In genomic region chr2:9191044-9191481, GRCh38 we compare ENCODE assay signal across 9 cellular contexts. TPM values are rescaled to one million over a fixed set of nuclear protein-coding genes. Genes with fewer than 3 reads are reported as not detected.
DNase-seq lines count a peak whose midpoint lies in the region; TF ChIP-seq lines count a peak whose summit lies in the region.
"Had no signal": no experiment of that assay in that cellular context is flagged by ENCODE, and none has a peak within 500 bp of the region (broad histone marks: within the 10 kb centered on the region; RNA-seq: fewer than 3 reads in every experiment).

No MANE protein-coding gene starts in this region.

- BruUV-seq in MCF 10A (replicated peaks; lab: Mats Ljungman, UMichigan): no TSS peak

- no peaks in the 10 kb centered on the region for H3K9me3 Mint-ChIP-seq in MCF 10A (ENCODE audit: unreplicated experiment)
- H3K9me3 Mint-ChIP-seq in activated CD4-positive, alpha-beta T cell treated with anti-CD3 and anti-CD28 coated beads, Interleukin-2, amount 10 ng/mL, durations not matched to agents 7 days and 5 days: no peaks in the 10 kb centered on the region

- TF ChIP-seq CTCF in MCF 10A (IDR thresholded peaks at IDR 0.05; ENCODE audit: unreplicated experiment): no peak
- no peak for TF ChIP-seq CTCF in WERI-Rb-1 (IDR thresholded peaks at IDR 0.05; ENCODE audit: low read depth, low read length)

- peak overlapping the region in 1 of 2 donors; percentile 47 for H3K9ac ChIP-seq in stomach smooth muscle (ENCODE audit: low read length in 2 of 2)

- H3K4me3 ChIP-seq in stomach smooth muscle (ENCODE audit: low read length in 2 of 2): no peak overlapping the region
- no peak overlapping the region for H3K4me3 ChIP-seq in WERI-Rb-1 (ENCODE audit: low read depth, low read length)
- H3K4me3 ChIP-seq: prostate gland had no signal

- intact Hi-C loops in MCF 10A (cut with micrococcal nuclease): no loop called here

- no peak overlapping the region for H3K4me3 Mint-ChIP-seq in MCF 10A (ENCODE audit: unreplicated experiment)
- H3K4me3 Mint-ChIP-seq in activated CD4-positive, alpha-beta T cell treated with anti-CD3 and anti-CD28 coated beads, Interleukin-2, amount 10 ng/mL, durations not matched to agents 7 days and 5 days: no peak overlapping the region

- CTCF ChIA-PET in HEK293T (lab: Yijun Ruan, JAX) (no interaction called here), MCF 10A (lab: Yijun Ruan, JAX) (interaction anchor here (0.9 to 1.5 kb wide), 2 partner anchors 12 to 32 kb away, joined by 3 to 4 read pairs; no protein-coding TSS in a partner anchor)
- CTCF ChIA-PET in activated CD4-positive, alpha-beta T cell treated with anti-CD3 and anti-CD28 coated beads, Interleukin-2, amount 10 ng/mL, durations not matched to agents 7 days and 5 days (lab: Charles Lee): no interaction called here

- H3K36me3 Mint-ChIP-seq in MCF 10A (ENCODE audit: insufficient read depth, unreplicated experiment): no peaks in the 10 kb centered on the region
- H3K36me3 Mint-ChIP-seq in activated CD4-positive, alpha-beta T cell treated with anti-CD3 and anti-CD28 coated beads, Interleukin-2, amount 10 ng/mL, durations not matched to agents 7 days and 5 days (ENCODE audit: low read depth): no peaks in the 10 kb centered on the region

- H3K9me3 ChIP-seq in stomach smooth muscle (ENCODE audit: control insufficient read depth in 2 of 2, low read length in 2 of 2): no peaks in the 10 kb centered on the region
- H3K9me3 ChIP-seq in WERI-Rb-1 (ENCODE audit: severe bottlenecking): no peaks in the 10 kb centered on the region
- H3K9me3 ChIP-seq: prostate gland had no signal

- peak overlapping the region; percentile 94 for H3K27ac ChIP-seq in stomach smooth muscle (ENCODE audit: low read length)
- no peak overlapping the region for H3K27ac ChIP-seq in WERI-Rb-1
- H3K27ac ChIP-seq: prostate gland had no signal

- H3K4me1 Mint-ChIP-seq in MCF 10A (ENCODE audit: insufficient read depth, unreplicated experiment): no peaks in the 10 kb centered on the region
- H3K4me1 Mint-ChIP-seq in activated CD4-positive, alpha-beta T cell treated with anti-CD3 and anti-CD28 coated beads, Interleukin-2, amount 10 ng/mL, durations not matched to agents 7 days and 5 days: no peaks in the 10 kb centered on the region

- POLR2A ChIA-PET in HEK293T (lab: Yijun Ruan, JAX) (interaction anchor here (1.2 kb wide), 1 partner anchor 16 kb away, joined by 4 read pairs; no protein-coding TSS in a partner anchor), MCF 10A (lab: Yijun Ruan, JAX) (no interaction called here)
- POLR2A ChIA-PET in activated CD4-positive, alpha-beta T cell treated with anti-CD3 and anti-CD28 coated beads, Interleukin-2, amount 10 ng/mL, durations not matched to agents 7 days and 5 days (lab: Charles Lee): no interaction called here

- H3K27me3 ChIP-seq in stomach smooth muscle (ENCODE audit: control insufficient read depth in 1 of 2, insufficient read depth in 2 of 2, low read length in 2 of 2): no peaks in the 10 kb centered on the region
- H3K27me3 ChIP-seq in WERI-Rb-1 (ENCODE audit: insufficient read depth, low read depth, severe bottlenecking): no peaks in the 10 kb centered on the region

- no peak overlapping the region for H3K27ac Mint-ChIP-seq in MCF 10A (ENCODE audit: low read depth, unreplicated experiment)
- H3K27ac Mint-ChIP-seq in activated CD4-positive, alpha-beta T cell treated with anti-CD3 and anti-CD28 coated beads, Interleukin-2, amount 10 ng/mL, durations not matched to agents 7 days and 5 days: no peak overlapping the region

- peak; percentile 44 for DNase-seq in HEK293T (ENCODE audit: extremely low spot score)
- DNase-seq in MCF 10A (ENCODE audit: unreplicated experiment): peak; percentile 54
- peak; percentile 68 for DNase-seq in kidney tubule cell (ENCODE audit: low spot score)
- no peak for DNase-seq in stimulated activated naive CD4-positive, alpha-beta T cell treated with Interleukin-2 at 50 U/mL for 16 hours (lab: John Stamatoyannopoulos, UW)
- no peak for DNase-seq in WERI-Rb-1
- no peak for DNase-seq in activated CD4-positive, alpha-beta T cell treated with anti-CD3 and anti-CD28 coated beads, Interleukin-2, amount 10 ng/mL, durations not matched to agents 7 days and 5 days
- no peak for DNase-seq in HUDEP-2 (lab: John Stamatoyannopoulos, UW; ENCODE audit: unreplicated experiment in 76 of 76)

- H3K36me3 ChIP-seq in stomach smooth muscle (ENCODE audit: control insufficient read depth in 2 of 2, insufficient read depth in 2 of 2, low read length in 2 of 2): no peaks in the 10 kb centered on the region
- no peaks in the 10 kb centered on the region for H3K36me3 ChIP-seq in WERI-Rb-1
- H3K36me3 ChIP-seq: prostate gland had no signal

- peaks cover 50% of the 10 kb centered on the region for H3K4me1 ChIP-seq in stomach smooth muscle (ENCODE audit: control insufficient read depth, insufficient read depth, low read length)

- H3K27me3 Mint-ChIP-seq in MCF 10A (ENCODE audit: insufficient read depth, unreplicated experiment): no peaks in the 10 kb centered on the region
- H3K27me3 Mint-ChIP-seq in activated CD4-positive, alpha-beta T cell treated with anti-CD3 and anti-CD28 coated beads, Interleukin-2, amount 10 ng/mL, durations not matched to agents 7 days and 5 days: peaks cover 10% of the 10 kb centered on the region

TF ChIP-seq in HEK293T, 16 proteins besides CTCF, POLR2A, EP300 and RAD21:
- TF ChIP-seq NFRKB (IDR thresholded peaks at IDR 0.05): no peak
- no peak for TF ChIP-seq CTBP1 (IDR thresholded peaks at IDR 0.05; ENCODE audit: borderline replicate concordance)
- no peak for TF ChIP-seq BHLHE40 (IDR thresholded peaks at IDR 0.05; ENCODE audit: borderline replicate concordance)
- TF ChIP-seq L3MBTL2 (conservative IDR thresholded peaks at IDR 0.05): no peak
- TF ChIP-seq SUZ12 (IDR thresholded peaks at IDR 0.05): no peak
- TF ChIP-seq HDGF (IDR thresholded peaks at IDR 0.05; ENCODE audit: borderline replicate concordance): no peak
- TF ChIP-seq FOXK2 (IDR thresholded peaks at IDR 0.05): no peak
- no peak for TF ChIP-seq ELF4 (IDR thresholded peaks at IDR 0.05)
- no peak for TF ChIP-seq TARDBP (IDR thresholded peaks at IDR 0.05)

RNA-seq across cellular contexts. Expression of gene ASAP2, which starts 15.5 kb away (rescaled TPM):
- 80.8 and 89.5 TPM in 2 replicates for total RNA-seq in MCF 10A (2022)
- under 1 TPM; 0.17 to 0.25 TPM for total RNA-seq in activated CD4-positive, alpha-beta T cell treated with anti-CD3 and anti-CD28 coated beads, Interleukin-2, amount 10 ng/mL, durations not matched to agents 7 days and 5 days

Comparison
In these comparisons a context has a peak if more than half of its experiments do, and no peak if none do; other contexts are left out.
1. DNase-seq: peak in HEK293T (single experiment), MCF 10A (single experiment) and kidney tubule cell (single experiment); none in stimulated activated naive CD4-positive, alpha-beta T cell treated with Interleukin-2 at 50 U/mL for 16 hours (single experiment), WERI-Rb-1 (single experiment), activated CD4-positive, alpha-beta T cell treated with anti-CD3 and anti-CD28 coated beads, Interleukin-2, amount 10 ng/mL, durations not matched to agents 7 days and 5 days (single experiment) and HUDEP-2 (0 of 76).
2. RNA of gene ASAP2, which starts 15.5 kb away (total RNA-seq): 80.8 to 89.5 TPM in MCF 10A; 0.17 to 0.25 TPM in activated CD4-positive, alpha-beta T cell treated with anti-CD3 and anti-CD28 coated beads, Interleukin-2, amount 10 ng/mL, durations not matched to agents 7 days and 5 days; every median in the first group is over 10 times any median in the second.